22 cellular contexts compared by ENCODE assay signal in genomic region chr9:69556707-69557106, GRCh38.
DNase-seq lines count a peak whose midpoint lies in the region; ATAC-seq, FAIRE-seq and TF ChIP-seq lines count a peak whose summit lies in the region.
"Had no signal": no experiment of that assay in that cellular context is flagged by ENCODE, and none has a peak within 500 bp of the region (broad histone marks: within the 10 kb centered on the region; RNA-seq: fewer than 3 reads in every experiment).

No MANE protein-coding gene starts in this region.

- POLR2A ChIA-PET in activated CD4-positive, alpha-beta T cell treated with anti-CD3 and anti-CD28 coated beads, Interleukin-2, amount 10 ng/mL, durations not matched to agents 7 days and 5 days (lab: Charles Lee) = no interaction called here

- no peak overlapping the region for H3K4me3 Mint-ChIP-seq in nephron
- H3K4me3 Mint-ChIP-seq in activated CD4-positive, alpha-beta T cell treated with anti-CD3 and anti-CD28 coated beads, Interleukin-2, amount 10 ng/mL, durations not matched to agents 7 days and 5 days = no peak overlapping the region
- H3K4me3 Mint-ChIP-seq: B cell; CD4-positive, alpha-beta memory T cell had no signal

- no peaks in the 10 kb centered on the region for H3K36me3 Mint-ChIP-seq in nephron (ENCODE audit: low read depth)
- H3K36me3 Mint-ChIP-seq in activated CD4-positive, alpha-beta T cell treated with anti-CD3 and anti-CD28 coated beads, Interleukin-2, amount 10 ng/mL, durations not matched to agents 7 days and 5 days (ENCODE audit: low read depth) = no peaks in the 10 kb centered on the region
- H3K36me3 Mint-ChIP-seq: CD4-positive, alpha-beta memory T cell had no signal

- H3K9me3 ChIP-seq in BLaER1 = no peaks in the 10 kb centered on the region
- no peaks in the 10 kb centered on the region for H3K9me3 ChIP-seq in keratinocyte (ENCODE audit: control insufficient read depth, low read depth, low read length)

- no peaks in the 10 kb centered on the region for H3K36me3 ChIP-seq in BLaER1
- no peaks in the 10 kb centered on the region for H3K36me3 ChIP-seq in keratinocyte (ENCODE audit: control insufficient read depth in 2 of 2, extremely low read depth in 1 of 2, insufficient read depth in 2 of 2, low read length in 2 of 2)

- H3K9me3 Mint-ChIP-seq in nephron = no peaks in the 10 kb centered on the region
- H3K9me3 Mint-ChIP-seq in activated CD4-positive, alpha-beta T cell treated with anti-CD3 and anti-CD28 coated beads, Interleukin-2, amount 10 ng/mL, durations not matched to agents 7 days and 5 days = no peaks in the 10 kb centered on the region
- H3K9me3 Mint-ChIP-seq: CD4-positive, alpha-beta memory T cell had no signal

- H3K4me3 ChIP-seq in BLaER1 = no peak overlapping the region
- H3K4me3 ChIP-seq in keratinocyte (ENCODE audit: control insufficient read depth in 2 of 3, extremely low read depth in 1 of 3, insufficient read depth in 2 of 3, low read depth in 1 of 3, low read length in 3 of 3) = no peak overlapping the region
- H3K4me3 ChIP-seq: GM23248 had no signal

- peaks cover 40% of the 10 kb centered on the region for H3K4me1 Mint-ChIP-seq in nephron
- no peaks in the 10 kb centered on the region for H3K4me1 Mint-ChIP-seq in activated CD4-positive, alpha-beta T cell treated with anti-CD3 and anti-CD28 coated beads, Interleukin-2, amount 10 ng/mL, durations not matched to agents 7 days and 5 days
- H3K4me1 Mint-ChIP-seq: B cell; CD4-positive, alpha-beta memory T cell had no signal

- H3K79me2 ChIP-seq in keratinocyte (ENCODE audit: control insufficient read depth, insufficient read depth, low read length) = no peaks in the 10 kb centered on the region

- H3K9ac ChIP-seq in BLaER1 (no peak overlapping the region), keratinocyte (ENCODE audit: control insufficient read depth, extremely low read depth, insufficient read depth, low read length) (no peak overlapping the region)
- H3K9ac ChIP-seq: GM23248 had no signal

- H3K27ac ChIP-seq in BLaER1 (no peak overlapping the region), keratinocyte (ENCODE audit: control insufficient read depth, insufficient read depth, low read length) (no peak overlapping the region)
- H3K27ac ChIP-seq: 22Rv1, GM23248 had no signal

- dilution Hi-C loops in keratinocyte (cut with MboI; ENCODE audit: extremely low pct_ligation_motif_present, low sequenced_read_pairs) = no loop called here

- H2AFZ ChIP-seq in keratinocyte (ENCODE audit: control insufficient read depth, low read length) = no peak overlapping the region
- H2AFZ ChIP-seq: GM23248 had no signal

- FAIRE-seq in keratinocyte (lab: Jason Lieb, UNC) = peak; percentile 77
- FAIRE-seq: A204.1, GM12891, H1 had no signal

- H3K27ac Mint-ChIP-seq in nephron = peak overlapping the region; percentile 17 to 58 (median 38)
- no peak overlapping the region for H3K27ac Mint-ChIP-seq in activated CD4-positive, alpha-beta T cell treated with anti-CD3 and anti-CD28 coated beads, Interleukin-2, amount 10 ng/mL, durations not matched to agents 7 days and 5 days
- H3K27ac Mint-ChIP-seq: B cell had no signal

- TF ChIP-seq CTCF in keratinocyte (optimal IDR thresholded peaks at IDR 0.05 in 1 of 3, IDR thresholded peaks at IDR 0.05 in 1 of 3, conservative IDR thresholded peaks at IDR 0.05 in 1 of 3; ENCODE audit: extremely low read depth in 1 of 3, insufficient read depth in 2 of 3, low read length in 3 of 3) (no peak), nephron (IDR thresholded peaks at IDR 0.05; ENCODE audit: unreplicated experiment in 3 of 3) (no peak)

- no peaks in the 10 kb centered on the region for H3K9me1 ChIP-seq in keratinocyte (ENCODE audit: control insufficient read depth, extremely low read depth, insufficient read depth, low read length)

- peak overlapping the region; percentile 41 for H3K4me2 ChIP-seq in BLaER1
- no peak overlapping the region for H3K4me2 ChIP-seq in keratinocyte (ENCODE audit: control insufficient read depth, extremely low read depth, insufficient read depth, low read depth, low read length)

- H3K4me1 ChIP-seq in BLaER1 = peaks cover 31% of the 10 kb centered on the region
- peaks cover 3% of the 10 kb centered on the region for H3K4me1 ChIP-seq in keratinocyte (ENCODE audit: control insufficient read depth, extremely low read depth, insufficient read depth, low read length)

- CTCF ChIA-PET in activated CD4-positive, alpha-beta T cell treated with anti-CD3 and anti-CD28 coated beads, Interleukin-2, amount 10 ng/mL, durations not matched to agents 7 days and 5 days (lab: Charles Lee) = interaction anchor here (1.3 kb wide), 1 partner anchor 10 kb away, joined by 3 read pairs; no protein-coding TSS in a partner anchor

- DNase-seq in cerebellar cortex (ENCODE audit: low spot score) = peak; percentile 90
- no peak for DNase-seq in keratinocyte (ENCODE audit: low read depth, low spot score)
- DNase-seq in activated CD4-positive, alpha-beta T cell treated with anti-CD3 and anti-CD28 coated beads, Interleukin-2, amount 10 ng/mL, durations not matched to agents 7 days and 5 days = no peak
- no peak for DNase-seq in HuH-7 (ENCODE audit: low spot score)
- DNase-seq: Calu3; CD4-positive, alpha-beta memory T cell; COR-L47; DMS53; DND-41; GDM1; GM23248; H7; HCEC 1CT had no signal

- H3K27me3 Mint-ChIP-seq in nephron (ENCODE audit: low read depth) = no peaks in the 10 kb centered on the region
- H3K27me3 Mint-ChIP-seq in activated CD4-positive, alpha-beta T cell treated with anti-CD3 and anti-CD28 coated beads, Interleukin-2, amount 10 ng/mL, durations not matched to agents 7 days and 5 days = peaks cover 31% of the 10 kb centered on the region

- H3K27me3 ChIP-seq in BLaER1 (no peaks in the 10 kb centered on the region), keratinocyte (ENCODE audit: control insufficient read depth, extremely low read depth, insufficient read depth, low read length) (no peaks in the 10 kb centered on the region)

- ATAC-seq in GM21576 (IDR thresholded peaks at IDR 0.05; ENCODE audit: unreplicated experiment) (no peak), GM18498 (IDR thresholded peaks at IDR 0.05; ENCODE audit: unreplicated experiment) (no peak)

- no peaks in the 10 kb centered on the region for H4K20me1 ChIP-seq in BLaER1
- no peaks in the 10 kb centered on the region for H4K20me1 ChIP-seq in keratinocyte (ENCODE audit: control insufficient read depth, extremely low read depth, insufficient read depth, low read length)
